22 cellular contexts compared by ENCODE assay signal in the genomic region with DNA sequence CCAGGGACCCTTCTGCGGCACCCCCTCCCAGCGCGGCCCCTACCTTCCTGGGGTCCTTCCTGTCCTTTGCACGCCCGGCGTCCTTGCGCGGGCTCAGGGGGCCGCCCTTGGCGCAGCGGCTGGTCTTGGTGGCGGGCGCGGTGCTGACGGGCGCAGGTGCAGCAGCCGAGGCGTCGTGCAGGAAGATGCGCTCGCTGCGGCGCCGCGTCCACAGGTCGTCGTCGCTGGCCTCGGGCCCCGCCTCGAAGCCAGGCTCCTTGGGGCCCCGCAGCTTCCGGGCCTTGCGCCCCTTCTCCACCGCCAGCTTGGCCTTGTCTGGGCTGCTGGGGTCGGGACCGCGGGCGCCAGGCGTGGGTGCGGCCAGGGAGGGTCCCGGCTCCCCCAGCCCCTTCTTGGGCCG. TPM values are rescaled to one million over a fixed set of nuclear protein-coding genes. Genes with fewer than 3 reads are reported as not detected.
DNase-seq lines count a peak whose midpoint lies in the region; ATAC-seq and TF ChIP-seq lines count a peak whose summit lies in the region.
"Had no signal": no experiment of that assay in that cellular context is flagged by ENCODE, and none has a peak within 500 bp of the region (broad histone marks: within the 10 kb centered on the region; RNA-seq: fewer than 3 reads in every experiment).

No MANE protein-coding gene starts in this region.

- peaks cover 21% of the 10 kb centered on the region for H3K4me1 Mint-ChIP-seq in CD4-positive, alpha-beta T cell (ENCODE audit: low read depth)

- CTCF ChIA-PET in CD4-positive, alpha-beta T cell (lab: Charles Lee): no interaction called here

- POLR2A ChIA-PET in CD4-positive, alpha-beta T cell (lab: Charles Lee): no interaction called here

- intact Hi-C loops in right cardiac atrium (cut with DNase I) (no loop called here), sciatic nerve (cut with DNase I) (no loop called here)
- intact Hi-C loops in CD4-positive, alpha-beta T cell (cut with DNase I, micrococcal nuclease): no loop called here

- H3K4me1 ChIP-seq in right cardiac atrium (ENCODE audit: control insufficient read depth, insufficient read depth, low read length) (no peaks in the 10 kb centered on the region), right atrium auricular region (no peaks in the 10 kb centered on the region)
- H3K4me1 ChIP-seq: SJCRH30 had no signal

- WGBS in right cardiac atrium: 89% methylated on average over 43 of the region's 43 CpGs

- ATAC-seq in right cardiac atrium (peak; percentile 29 to 38), esophagus mucosa (peak; percentile 21), sciatic nerve (peak; percentile 14)
- ATAC-seq in CD4-positive, alpha-beta T cell (ENCODE audit: poor library complexity): no peak
- ATAC-seq: T-cell had no signal

- H3K9me3 Mint-ChIP-seq in CD4-positive, alpha-beta T cell: peaks cover 6% of the 10 kb centered on the region

- no peak overlapping the region for H3K27ac ChIP-seq in right cardiac atrium (ENCODE audit: low read length)
- H3K27ac ChIP-seq in right atrium auricular region: no peak overlapping the region
- no peak overlapping the region for H3K27ac ChIP-seq in CD4-positive, alpha-beta T cell (ENCODE audit: low read depth, low read length)
- H3K27ac ChIP-seq: Peyer's patch, SJCRH30 had no signal

- no peaks in the 10 kb centered on the region for H3K27me3 Mint-ChIP-seq in CD4-positive, alpha-beta T cell
- H3K27me3 Mint-ChIP-seq: CD4-positive, alpha-beta memory T cell; T-cell had no signal

- no peak overlapping the region for H3K27ac Mint-ChIP-seq in CD4-positive, alpha-beta T cell
- H3K27ac Mint-ChIP-seq: CD4-positive, alpha-beta memory T cell; T-cell had no signal

- H3K4me3 Mint-ChIP-seq in CD4-positive, alpha-beta T cell: no peak overlapping the region

- H3K36me3 Mint-ChIP-seq in CD4-positive, alpha-beta T cell (ENCODE audit: low read depth): peaks cover 58% of the 10 kb centered on the region

- no peak for TF ChIP-seq CTCF in right atrium auricular region (IDR thresholded peaks at IDR 0.05)
- TF ChIP-seq CTCF in CD4-positive, alpha-beta T cell (IDR thresholded peaks at IDR 0.05): no peak

- H3K4me3 ChIP-seq in right cardiac atrium (ENCODE audit: low read length): no peak overlapping the region
- H3K4me3 ChIP-seq in right atrium auricular region: no peak overlapping the region
- H3K4me3 ChIP-seq in H7 (ENCODE audit: insufficient read depth, low read depth, low read length): no peak overlapping the region
- H3K4me3 ChIP-seq: Peyer's patch, SJCRH30 had no signal

- H3K9me3 ChIP-seq in right cardiac atrium (ENCODE audit: control insufficient read depth, low read length): no peaks in the 10 kb centered on the region
- peaks cover 0 to 18% of the 10 kb centered on the region in 2 donors for H3K9me3 ChIP-seq in right atrium auricular region
- peaks cover 16% of the 10 kb centered on the region for H3K9me3 ChIP-seq in CD4-positive, alpha-beta T cell (ENCODE audit: control insufficient read depth, low read length)
- H3K9me3 ChIP-seq: SJCRH30 had no signal

- peak in 1 of 3 donors; percentile 52 for DNase-seq in right cardiac atrium
- no peak for DNase-seq in right atrium auricular region (ENCODE audit: low spot score)
- DNase-seq in H7: peak; percentile 59
- no peak for DNase-seq in sciatic nerve (ENCODE audit: low spot score)
- no peak for DNase-seq in LoVo (ENCODE audit: low spot score)
- DNase-seq in activated gamma-delta T cell (lab: John Stamatoyannopoulos, UW): no peak
- DNase-seq in CD4-positive, alpha-beta T cell: no peak
- DNase-seq: CD4-positive, alpha-beta memory T cell; COR-L47; KG1; MM.1S; NCI-H1048; NCI-H1417; NCI-H1694 treated with DMSO at 0.1 percent for 48 hours; NCI-H2081; NCI-H2227 treated with DMSO at 0.1 percent for 48 hours; NCI-H510A; NCI-H69; Peyer's patch; T-cell had no signal

- H3K27me3 ChIP-seq in right cardiac atrium (ENCODE audit: control insufficient read depth, insufficient read depth) (no peaks in the 10 kb centered on the region), right atrium auricular region (no peaks in the 10 kb centered on the region), H7 (ENCODE audit: control insufficient read depth, insufficient read depth, low read length) (no peaks in the 10 kb centered on the region)
- H3K27me3 ChIP-seq in CD4-positive, alpha-beta T cell (ENCODE audit: control insufficient read depth, insufficient read depth, low read length): no peaks in the 10 kb centered on the region
- H3K27me3 ChIP-seq: Peyer's patch, SJCRH30 had no signal

- H3K36me3 ChIP-seq in right atrium auricular region (peaks cover 61% of the 10 kb centered on the region), H7 (replicated peaks; ENCODE audit: control insufficient read depth, insufficient read depth, low read length) (no peaks in the 10 kb centered on the region)

RNA-seq across cellular contexts. Expression of gene SLC29A4, which starts 49.8 kb away (rescaled TPM):
- total RNA-seq in right cardiac atrium (1 to 10 TPM; 2.9 to 5.5 (median 3.6) TPM), right atrium auricular region (1 to 10 TPM; 3.7 to 4.3 TPM), esophagus mucosa (0.48 TPM), sciatic nerve (8.8 TPM)
- polyA plus RNA-seq in right cardiac atrium: 11.8 TPM
- total RNA-seq in H7 (2014; rRNA removed; shearing (Covaris generic)): 15.7 and 16.5 TPM in 2 replicates
- total RNA-seq in CD4-positive, alpha-beta T cell: 1 to 10 TPM in 1 of 2 experiments, under 1 TPM in 1; 0.39 to 1.1 TPM
